1 cellular context compared by ENCODE assay signal in the genomic region with DNA sequence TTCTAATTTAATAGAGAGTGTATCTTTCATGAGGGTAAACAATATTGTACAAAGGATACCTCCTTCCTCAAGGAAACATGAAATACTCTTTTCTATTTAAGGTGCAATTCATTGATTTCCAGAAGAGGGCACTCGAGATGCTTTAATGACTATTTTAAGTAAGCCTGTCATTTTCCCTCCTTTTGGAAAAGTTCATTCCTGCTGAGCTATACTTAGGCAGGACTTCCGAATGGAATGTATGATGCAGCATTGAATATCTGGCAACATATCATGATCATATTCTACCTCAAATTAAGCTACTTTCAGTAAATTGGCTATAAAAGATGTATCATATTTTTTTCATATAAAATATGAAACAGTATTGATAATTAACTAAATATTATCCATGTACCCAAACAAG.
TF ChIP-seq lines count a peak whose summit lies in the region.

No MANE protein-coding gene starts in this region.

TF ChIP-seq in IMR-90, 13 proteins besides CTCF, POLR2A, EP300 and RAD21 (continued from another document):
- TF ChIP-seq, protein P1, sequence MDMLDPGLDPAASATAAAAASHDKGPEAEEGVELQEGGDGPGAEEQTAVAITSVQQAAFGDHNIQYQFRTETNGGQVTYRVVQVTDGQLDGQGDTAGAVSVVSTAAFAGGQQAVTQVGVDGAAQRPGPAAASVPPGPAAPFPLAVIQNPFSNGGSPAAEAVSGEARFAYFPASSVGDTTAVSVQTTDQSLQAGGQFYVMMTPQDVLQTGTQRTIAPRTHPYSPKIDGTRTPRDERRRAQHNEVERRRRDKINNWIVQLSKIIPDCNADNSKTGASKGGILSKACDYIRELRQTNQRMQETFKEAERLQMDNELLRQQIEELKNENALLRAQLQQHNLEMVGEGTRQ (IDR thresholded peaks at IDR 0.05; ENCODE audit: low read depth, low read length), result no peak
- TF ChIP-seq SMC3 (IDR thresholded peaks at IDR 0.05; ENCODE audit: low read depth, low read length), result peak; percentile 75
- TF ChIP-seq BHLHE40 (IDR thresholded peaks at IDR 0.05; ENCODE audit: low read depth, low read length), result no peak
TF ChIP-seq in IMR-90: peak in this region for 2.
